In genomic region chr14:48537600-48537999, GRCh38 we compare ENCODE assay signal across 35 cellular contexts.
"Had no signal": no experiment of that assay in that cellular context is flagged by ENCODE, and none has a peak within 500 bp of the region (broad histone marks: within the 10 kb centered on the region; RNA-seq: fewer than 3 reads in every experiment).

No MANE protein-coding gene starts in this region.

- H3K27me3 ChIP-seq: MG63 had no signal

- H3K4me3 ChIP-seq: MG63 had no signal

- H3K9me3 ChIP-seq: MG63 had no signal

- DNase-seq: MG63, MM.1S, MV-4-11, NCI-H1048, NCI-H1092, NCI-H1092 treated with DMSO at 0.1 percent for 48 hours, NCI-H1105, NCI-H1105 treated with DMSO at 0.1 percent for 48 hours, NCI-H1417, NCI-H1417 treated with DMSO at 0.1 percent for 48 hours, NCI-H1436, NCI-H1436 treated with DMSO at 0.1 percent for 48 hours, NCI-H146, NCI-H1694, NCI-H1694 treated with DMSO at 0.1 percent for 48 hours, NCI-H187, NCI-H187 treated with DMSO at 0.1 percent for 48 hours, NCI-H1930, NCI-H2029, NCI-H2029 treated with DMSO at 0.1 percent for 48 hours, NCI-H2081, NCI-H2081 treated with DMSO at 0.1 percent for 48 hours, NCI-H2107, NCI-H2171, NCI-H2171 treated with DMSO at 0.1 percent for 48 hours, NCI-H2227 treated with DMSO at 0.1 percent for 48 hours, NCI-H226, NCI-H345, NCI-H446, NCI-H446 treated with DMSO at 0.1 percent for 48 hours, NCI-H510A, NCI-H510A treated with DMSO at 0.1 percent for 48 hours, NCI-H524, NCI-H524 treated with DMSO at 0.1 percent for 48 hours, NCI-H526 had no signal

- H3K36me3 ChIP-seq: MG63 had no signal
